ENCODE assay signal across 29 cellular contexts in the genomic region with DNA sequence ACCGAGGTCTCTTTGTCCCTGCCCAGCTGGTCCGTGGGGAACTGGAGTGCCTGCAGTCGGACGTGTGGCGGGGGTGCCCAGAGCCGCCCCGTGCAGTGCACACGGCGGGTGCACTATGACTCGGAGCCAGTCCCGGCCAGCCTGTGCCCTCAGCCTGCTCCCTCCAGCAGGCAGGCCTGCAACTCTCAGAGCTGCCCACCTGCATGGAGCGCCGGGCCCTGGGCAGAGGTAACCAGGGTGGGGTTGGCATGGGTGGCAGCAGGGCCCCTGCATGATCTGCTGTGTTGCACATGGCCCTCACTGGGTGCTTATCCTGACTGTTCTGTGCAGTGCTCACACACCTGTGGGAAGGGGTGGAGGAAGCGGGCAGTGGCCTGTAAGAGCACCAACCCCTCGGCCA.
"Had no signal": no experiment of that assay in that cellular context is flagged by ENCODE, and none has a peak within 500 bp of the region (broad histone marks: within the 10 kb centered on the region; RNA-seq: fewer than 3 reads in every experiment).

No MANE protein-coding gene starts in this region.

- H3K27ac Mint-ChIP-seq: dendritic cell treated with granulocyte-macrophage colony-stimulating factor and Interleukin-4, amounts not matched to agents 40 ng/mL and 50 ng/mL, for 4 days; endodermal cell; immature natural killer cell; natural killer cell had no signal

- H3K9me3 ChIP-seq: esophagus squamous epithelium, neutrophil, pancreas, right lobe of liver, tibial nerve, vagina had no signal

- H3K4me1 Mint-ChIP-seq: endodermal cell, immature natural killer cell, natural killer cell had no signal

- H3K36me3 Mint-ChIP-seq: immature natural killer cell, natural killer cell had no signal

- H3K4me1 ChIP-seq: esophagus squamous epithelium, heart right ventricle, left ventricle myocardium inferior, lower lobe of right lung, pancreas, upper lobe of right lung had no signal

- H3K4me3 ChIP-seq: esophagus squamous epithelium, heart right ventricle, left ventricle myocardium inferior, lower lobe of right lung, pancreas, right lobe of liver, thoracic aorta, tibial nerve, upper lobe of right lung, vagina had no signal

- H3K36me3 ChIP-seq: esophagus squamous epithelium, heart right ventricle, left ventricle myocardium inferior, lower lobe of right lung, neutrophil, pancreas, right lobe of liver, thoracic aorta, tibial nerve, upper lobe of right lung, vagina had no signal

- H3K27ac ChIP-seq: esophagus squamous epithelium, heart right ventricle, left ventricle myocardium inferior, lower lobe of right lung, neutrophil, pancreas, right lobe of liver, thoracic aorta, tibial nerve, upper lobe of right lung, vagina had no signal

- ATAC-seq: left colon, pancreas, right lobe of liver, upper lobe of right lung had no signal

- H3K27me3 Mint-ChIP-seq: dendritic cell treated with granulocyte-macrophage colony-stimulating factor and Interleukin-4, amounts not matched to agents 40 ng/mL and 50 ng/mL, for 4 days had no signal

- H3K27me3 ChIP-seq: esophagus squamous epithelium, neutrophil, pancreas, right lobe of liver, tibial nerve, upper lobe of right lung, vagina had no signal

- FAIRE-seq: colon, endothelial cell of umbilical vein, pancreas, small intestine had no signal

- H3K4me3 Mint-ChIP-seq: dendritic cell treated with granulocyte-macrophage colony-stimulating factor and Interleukin-4, amounts not matched to agents 40 ng/mL and 50 ng/mL, for 4 days; endodermal cell; immature natural killer cell; natural killer cell had no signal

- DNase-seq: effector CD8-positive, alpha-beta T cell; endodermal cell; esophagus squamous epithelium; foreskin melanocyte; glutamatergic neuron; heart right ventricle; hypothalamus; immature natural killer cell; islet precursor cell; kidney glomerular epithelial cell; left colon; left ventricle myocardium inferior; lower lobe of right lung; natural killer cell; pancreas; retina; right lobe of liver; small intestine; stimulated activated CD4-positive, alpha-beta T cell treated with anti-CD3 and anti-CD28 coated beads, Interleukin-15, amount 100 ng/mL, for 24 hours; stimulated activated CD4-positive, alpha-beta T cell treated with anti-CD3 and anti-CD28 coated beads, Interleukin-2, amount 100 ng/mL, for 48 hours; stimulated activated naive CD4-positive, alpha-beta T cell treated with Interleukin-2 at 50 U/mL for 16 hours; upper lobe of right lung had no signal
